In genomic region chr21:36135391-36136094, GRCh38 we compare ENCODE assay signal across 8 cellular contexts. TPM values are rescaled to one million over a fixed set of nuclear protein-coding genes. Genes with fewer than 3 reads are reported as not detected.
DNase-seq lines count a peak whose midpoint lies in the region; ATAC-seq and TF ChIP-seq lines count a peak whose summit lies in the region.

No MANE protein-coding gene starts in this region.

- peak; percentile 88 for ATAC-seq in SK-N-SH treated with all-trans-retinoic acid at 6 μM for 48 hours
- peak; percentile 92 for ATAC-seq in Right ventricle myocardium inferior

- TF ChIP-seq CTCF in uterus (IDR thresholded peaks at IDR 0.05), result no peak

- peak in 1 of 2 donors; percentile 61 for TF ChIP-seq POLR2A in uterus (IDR thresholded peaks at IDR 0.05)

- H3K9me3 ChIP-seq in adipocyte (ENCODE audit: control insufficient read depth, low read length), result no peaks in the 10 kb centered on the region
- H3K9me3 ChIP-seq in uterus, result no peaks in the 10 kb centered on the region

- peak overlapping the region; percentile 92 for H3K4me3 ChIP-seq in adipocyte (ENCODE audit: low read length)
- peak overlapping the region; percentile 64 to 82 for H3K4me3 ChIP-seq in uterus

- H3K4me1 ChIP-seq in adipocyte (ENCODE audit: control insufficient read depth, insufficient read depth, low read length) (peaks cover 27% of the 10 kb centered on the region), uterus (no peaks in the 10 kb centered on the region)

- peaks cover 13% of the 10 kb centered on the region for H3K36me3 ChIP-seq in adipocyte (ENCODE audit: control insufficient read depth, insufficient read depth, low read length, severe bottlenecking)
- no peaks in the 10 kb centered on the region for H3K36me3 ChIP-seq in uterus

- intact Hi-C loops in Right ventricle myocardium inferior (cut with DNase I), result loop anchor here (5.0 kb wide), 2 partner anchors 127 to 187 kb away; partner anchors contain the start of gene MORC3
- intact Hi-C loops in uterus (cut with DNase I; ENCODE audit: low total_unique reads), result no loop called here

- H3K27ac ChIP-seq in uterus, result peak overlapping the region; percentile 80 to 97

- H3K27me3 ChIP-seq in adipocyte (replicated peaks; ENCODE audit: control insufficient read depth, insufficient read depth, low read length) (no peaks in the 10 kb centered on the region), uterus (no peaks in the 10 kb centered on the region)

- peak overlapping the region; percentile 95 for H3K9ac ChIP-seq in adipocyte (ENCODE audit: low read length)

- peak; percentile 93 for DNase-seq in EL
- DNase-seq in LHCN-M2 (ENCODE audit: low read depth), result peak; percentile 81
- peak; percentile 89 for DNase-seq in adipocyte (ENCODE audit: low read depth)
- peak; percentile 90 for DNase-seq in Right ventricle myocardium inferior (ENCODE audit: missing footprints)
- DNase-seq in occipital lobe (lab: John Stamatoyannopoulos, UW), result peak; percentile 65
- peak; percentile 69 to 72 for DNase-seq in uterus
- no peak for DNase-seq in GM19240 (ENCODE audit: insufficient read length, low spot score)

TF ChIP-seq in SK-N-SH treated with all-trans-retinoic acid at 6 μM for 48 hours, 23 proteins besides CTCF, POLR2A, EP300 and RAD21:
- TF ChIP-seq OSR1 (CRISPR knock-in tag; IDR thresholded peaks at IDR 0.05), result no peak

RNA-seq across cellular contexts. Expression of gene CBR3, which starts 0.7 kb away (rescaled TPM):
- total RNA-seq in LHCN-M2 (2014; rRNA removed), result 9.4 and 16.5 TPM in 2 replicates
- 13.4 TPM for polyA plus RNA-seq in LHCN-M2 (2012)
- 2.5 TPM for total RNA-seq in Right ventricle myocardium inferior
- 0.78 TPM for total RNA-seq in occipital lobe
- 1 to 10 TPM; 2.6 to 7.3 (median 5.2) TPM for total RNA-seq in uterus

RNA-seq across cellular contexts. Expression of gene DOP1B, which starts 21.1 kb away (rescaled TPM):
- 4.2 and 5.8 TPM in 2 replicates for total RNA-seq in LHCN-M2 (2014; rRNA removed)
- polyA plus RNA-seq in LHCN-M2 (2012), result 3.7 TPM
- total RNA-seq in Right ventricle myocardium inferior, result 17.9 TPM
- 30.9 TPM for total RNA-seq in occipital lobe
- total RNA-seq in uterus, result 10 to 100 TPM in 3 of 4 donors, 1 to 10 TPM in 1; 3.8 to 18.7 (median 14.9) TPM
